ENCODE assay signal across 1 cellular context in the genomic region with DNA sequence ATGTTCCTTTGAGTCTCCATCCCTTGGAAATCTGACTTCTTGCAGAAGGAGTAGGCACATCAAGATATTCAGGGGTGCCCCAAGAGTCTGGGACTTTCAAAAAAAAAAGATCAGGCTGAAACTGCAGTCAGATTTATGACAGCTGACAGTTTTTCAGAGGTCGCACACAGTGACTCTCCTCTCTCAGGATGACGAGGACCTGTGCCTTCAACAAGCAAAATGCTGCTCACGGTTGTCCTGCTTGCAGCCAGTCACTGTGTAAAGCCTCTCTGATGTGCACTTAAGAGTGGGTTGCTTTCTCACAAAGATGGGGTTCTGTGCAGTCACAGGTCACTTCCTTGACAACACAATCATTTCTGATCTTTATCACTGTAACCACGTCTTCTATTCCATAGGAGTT.
TF ChIP-seq lines count a peak whose summit lies in the region.

No MANE protein-coding gene starts in this region.

TF ChIP-seq in GM12878, 131 proteins besides CTCF, POLR2A, EP300 and RAD21 (continued from another document):
- TF ChIP-seq CREB1 (IDR thresholded peaks at IDR 0.05; ENCODE audit: low read depth), result peak; percentile 74; the same call in 1 of the 2 replicates
- no peak for TF ChIP-seq SIN3A (IDR thresholded peaks at IDR 0.05; ENCODE audit: low read depth, low read length)
- 0 out of 2 replicates have a peak, but pooled peaks have one; percentile 15 for TF ChIP-seq JUNB (IDR thresholded peaks at IDR 0.05)
- no peak for TF ChIP-seq IRF3 (IDR thresholded peaks at IDR 0.05)
- TF ChIP-seq TBL1XR1 (IDR thresholded peaks at IDR 0.05; ENCODE audit: low read depth, low read length), result no peak
- TF ChIP-seq, protein P1, sequence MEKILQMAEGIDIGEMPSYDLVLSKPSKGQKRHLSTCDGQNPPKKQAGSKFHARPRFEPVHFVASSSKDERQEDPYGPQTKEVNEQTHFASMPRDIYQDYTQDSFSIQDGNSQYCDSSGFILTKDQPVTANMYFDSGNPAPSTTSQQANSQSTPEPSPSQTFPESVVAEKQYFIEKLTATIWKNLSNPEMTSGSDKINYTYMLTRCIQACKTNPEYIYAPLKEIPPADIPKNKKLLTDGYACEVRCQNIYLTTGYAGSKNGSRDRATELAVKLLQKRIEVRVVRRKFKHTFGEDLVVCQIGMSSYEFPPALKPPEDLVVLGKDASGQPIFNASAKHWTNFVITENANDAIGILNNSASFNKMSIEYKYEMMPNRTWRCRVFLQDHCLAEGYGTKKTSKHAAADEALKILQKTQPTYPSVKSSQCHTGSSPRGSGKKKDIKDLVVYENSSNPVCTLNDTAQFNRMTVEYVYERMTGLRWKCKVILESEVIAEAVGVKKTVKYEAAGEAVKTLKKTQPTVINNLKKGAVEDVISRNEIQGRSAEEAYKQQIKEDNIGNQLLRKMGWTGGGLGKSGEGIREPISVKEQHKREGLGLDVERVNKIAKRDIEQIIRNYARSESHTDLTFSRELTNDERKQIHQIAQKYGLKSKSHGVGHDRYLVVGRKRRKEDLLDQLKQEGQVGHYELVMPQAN (conservative IDR thresholded peaks at IDR 0.05), result no peak
- no peak for TF ChIP-seq LARP7 (IDR thresholded peaks at IDR 0.05)
- TF ChIP-seq CREM (IDR thresholded peaks at IDR 0.05; ENCODE audit: low read depth), result peak; percentile 40; the same call in 1 of the 2 replicates
- no peak for TF ChIP-seq ZBTB11 (CRISPR knock-in tag; IDR thresholded peaks at IDR 0.05)
- TF ChIP-seq MXI1 (IDR thresholded peaks at IDR 0.05; ENCODE audit: low read depth, low read length), result no peak
